In genomic region chr1:9903801-9904527, GRCh38 we compare ENCODE assay signal across 1 cellular context.
A peak's percentile ranks its signal among the peaks of the same experiment; 100 is the strongest.
TF ChIP-seq lines count a peak whose summit lies in the region.

No MANE protein-coding gene starts in this region.

TF ChIP-seq in K562, 482 proteins besides CTCF, POLR2A, EP300 and RAD21:
- no peak for TF ChIP-seq ZBTB40 (IDR thresholded peaks at IDR 0.05)
- TF ChIP-seq ZBTB40 (CRISPR knock-in tag; IDR thresholded peaks at IDR 0.05), result no peak
- 0 out of 2 replicates have a peak, but pooled peaks have one; percentile 27 for TF ChIP-seq ZNF740 (CRISPR knock-in tag; IDR thresholded peaks at IDR 0.05)
- TF ChIP-seq ZNF740 (tag; IDR thresholded peaks at IDR 0.05), result no peak
TF ChIP-seq in K562: peak in this region for 1.
